ENCODE assay signal across 1 cellular context in the genomic region with DNA sequence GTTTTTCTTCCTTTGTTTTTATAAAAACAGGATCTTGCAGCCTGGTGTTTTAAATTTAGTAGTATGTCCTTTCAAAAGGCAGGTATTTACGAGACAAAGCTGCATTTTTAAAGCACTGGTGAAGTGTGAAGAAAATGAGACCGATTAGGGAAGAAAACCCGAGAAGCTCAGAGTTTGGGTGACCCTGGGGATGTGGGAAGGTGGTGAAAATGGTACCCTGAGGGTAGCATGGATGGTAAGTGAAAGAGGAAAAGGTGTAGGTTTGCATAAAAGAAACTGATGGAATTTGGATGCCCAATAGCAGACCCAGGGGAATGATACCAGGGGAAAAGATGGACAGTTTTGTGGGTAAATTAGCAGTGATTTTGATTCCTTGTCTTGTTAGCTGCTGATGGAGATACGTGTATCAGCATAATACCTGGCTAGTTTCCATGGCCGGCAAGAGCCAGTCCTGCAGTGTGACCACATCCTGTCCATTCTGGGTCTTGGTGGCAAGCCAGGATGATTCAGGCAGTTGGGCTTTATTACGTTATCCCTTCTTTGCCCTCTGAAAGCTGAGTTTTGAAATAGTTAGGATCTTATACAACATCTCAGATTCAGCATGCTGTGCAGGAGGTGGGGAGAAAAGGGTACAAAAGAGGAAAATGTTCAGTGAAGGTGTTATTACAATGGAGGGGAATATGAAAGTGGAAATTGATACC.
A peak's percentile ranks its signal among the peaks of the same experiment; 100 is the strongest.
TF ChIP-seq lines count a peak whose summit lies in the region.

No MANE protein-coding gene starts in this region.

TF ChIP-seq in IMR-90, 13 proteins besides CTCF, POLR2A, EP300 and RAD21:
- TF ChIP-seq, protein P1, sequence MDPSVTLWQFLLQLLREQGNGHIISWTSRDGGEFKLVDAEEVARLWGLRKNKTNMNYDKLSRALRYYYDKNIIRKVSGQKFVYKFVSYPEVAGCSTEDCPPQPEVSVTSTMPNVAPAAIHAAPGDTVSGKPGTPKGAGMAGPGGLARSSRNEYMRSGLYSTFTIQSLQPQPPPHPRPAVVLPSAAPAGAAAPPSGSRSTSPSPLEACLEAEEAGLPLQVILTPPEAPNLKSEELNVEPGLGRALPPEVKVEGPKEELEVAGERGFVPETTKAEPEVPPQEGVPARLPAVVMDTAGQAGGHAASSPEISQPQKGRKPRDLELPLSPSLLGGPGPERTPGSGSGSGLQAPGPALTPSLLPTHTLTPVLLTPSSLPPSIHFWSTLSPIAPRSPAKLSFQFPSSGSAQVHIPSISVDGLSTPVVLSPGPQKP (IDR thresholded peaks at IDR 0.05; ENCODE audit: borderline replicate concordance, low read depth, low read length), result no peak
- TF ChIP-seq, protein P2, sequence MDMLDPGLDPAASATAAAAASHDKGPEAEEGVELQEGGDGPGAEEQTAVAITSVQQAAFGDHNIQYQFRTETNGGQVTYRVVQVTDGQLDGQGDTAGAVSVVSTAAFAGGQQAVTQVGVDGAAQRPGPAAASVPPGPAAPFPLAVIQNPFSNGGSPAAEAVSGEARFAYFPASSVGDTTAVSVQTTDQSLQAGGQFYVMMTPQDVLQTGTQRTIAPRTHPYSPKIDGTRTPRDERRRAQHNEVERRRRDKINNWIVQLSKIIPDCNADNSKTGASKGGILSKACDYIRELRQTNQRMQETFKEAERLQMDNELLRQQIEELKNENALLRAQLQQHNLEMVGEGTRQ (IDR thresholded peaks at IDR 0.05; ENCODE audit: low read depth, low read length), result no peak
- TF ChIP-seq NFE2L2 (IDR thresholded peaks at IDR 0.05; ENCODE audit: low read depth, low read length) (peak; percentile 62; the same call in 1 of the 2 replicates), RCOR1 (IDR thresholded peaks at IDR 0.05; ENCODE audit: insufficient replicate concordance, low read length) (no peak), MAZ (IDR thresholded peaks at IDR 0.05; ENCODE audit: borderline replicate concordance, low read depth, low read length) (0 out of 2 replicates have a peak, but pooled peaks have one; percentile 10), MXI1 (IDR thresholded peaks at IDR 0.05; ENCODE audit: borderline replicate concordance, low read depth, low read length) (0 out of 2 replicates have a peak, but pooled peaks have one; percentile 28), RFX5 (IDR thresholded peaks at IDR 0.05; ENCODE audit: low read depth, low read length) (peak; percentile 84), SMC3 (IDR thresholded peaks at IDR 0.05; ENCODE audit: low read depth, low read length) (0 out of 2 replicates have a peak, but pooled peaks have one; percentile 1), CHD1 (IDR thresholded peaks at IDR 0.05; ENCODE audit: low read depth, low read length) (no peak), FOS (IDR thresholded peaks at IDR 0.05; ENCODE audit: low read depth, low read length) (peak; percentile 81), BHLHE40 (IDR thresholded peaks at IDR 0.05; ENCODE audit: low read depth, low read length) (peak; percentile 33; the same call in 1 of the 2 replicates), MAFK (IDR thresholded peaks at IDR 0.05; ENCODE audit: low read depth, low read length) (peak; percentile 57), CEBPB (IDR thresholded peaks at IDR 0.05; ENCODE audit: low read depth, low read length) (peak; percentile 96)
